ENCODE assay signal across 17 cellular contexts in genomic region chr6:105522626-105523322, GRCh38.
DNase-seq lines count a peak whose midpoint lies in the region; ATAC-seq, FAIRE-seq and TF ChIP-seq lines count a peak whose summit lies in the region.
"Had no signal": no experiment of that assay in that cellular context is flagged by ENCODE, and none has a peak within 500 bp of the region (broad histone marks: within the 10 kb centered on the region; RNA-seq: fewer than 3 reads in every experiment).

No MANE protein-coding gene starts in this region.

- no peak overlapping the region for H3K4me3 Mint-ChIP-seq in activated CD4-positive, alpha-beta T cell treated with anti-CD3 and anti-CD28 coated beads for 36 hours
- H3K4me3 Mint-ChIP-seq in astrocyte (ENCODE audit: unreplicated experiment) = no peak overlapping the region
- H3K4me3 Mint-ChIP-seq: naive thymus-derived CD8-positive, alpha-beta T cell had no signal

- H3K9me3 ChIP-seq in IMR-90 (ENCODE audit: control insufficient read depth, insufficient read depth, low read length) (no peaks in the 10 kb centered on the region), astrocyte (ENCODE audit: insufficient read depth, low read depth, low read length) (no peaks in the 10 kb centered on the region), spleen (peaks cover 0 to 19% (median 0%) of the 10 kb centered on the region in 8 donors)

- no peaks in the 10 kb centered on the region; the same call in 1 of the 2 replicates for H3K9me1 ChIP-seq in IMR-90 (ENCODE audit: insufficient read depth, low read length)

- no peaks in the 10 kb centered on the region; the same call in 1 of the 2 replicates for H3K36me3 ChIP-seq in IMR-90 (ENCODE audit: control insufficient read depth, insufficient read depth, low read length)
- H3K36me3 ChIP-seq in astrocyte (ENCODE audit: insufficient read depth, low read length) = no peaks in the 10 kb centered on the region
- no peaks in the 10 kb centered on the region for H3K36me3 ChIP-seq in spleen

- intact Hi-C loops in activated CD4-positive, alpha-beta T cell treated with anti-CD3 and anti-CD28 coated beads for 36 hours (cut with DNase I, micrococcal nuclease) = no loop called here
- intact Hi-C loops in IMR-90 (cut with micrococcal nuclease) = no loop called here
- intact Hi-C loops in spleen (cut with DNase I; ENCODE audit: low total_unique reads) = no loop called here

- no peaks in the 10 kb centered on the region for H3K36me3 Mint-ChIP-seq in activated CD4-positive, alpha-beta T cell treated with anti-CD3 and anti-CD28 coated beads for 36 hours (ENCODE audit: low read depth)
- peaks cover 3% of the 10 kb centered on the region for H3K36me3 Mint-ChIP-seq in astrocyte (ENCODE audit: low read depth, unreplicated experiment)
- H3K36me3 Mint-ChIP-seq: naive thymus-derived CD8-positive, alpha-beta T cell had no signal

- H2BK20ac ChIP-seq in IMR-90 (ENCODE audit: low read depth, low read length) = peak overlapping the region; percentile 87

- H2AFZ ChIP-seq in IMR-90 (replicated peaks; ENCODE audit: low read length, poor library complexity) = peak overlapping the region; percentile 65
- H2AFZ ChIP-seq in astrocyte (ENCODE audit: low read depth, low read length) = no peak overlapping the region

- H3K4me3 ChIP-seq in IMR-90 (ENCODE audit: insufficient read depth, low read depth, low read length) (no peak overlapping the region), astrocyte (ENCODE audit: insufficient read depth, low read depth, low read length) (no peak overlapping the region), spleen (no peak overlapping the region)

- no peak for DNase-seq in activated CD4-positive, alpha-beta T cell treated with anti-CD3 and anti-CD28 coated beads for 36 hours
- no peak for DNase-seq in activated CD4-positive, alpha-beta T cell treated with anti-CD3 and anti-CD28 coated beads, Interleukin-2, amount 50 U/mL, for 4 hours
- peak; percentile 58 for DNase-seq in IMR-90
- DNase-seq in astrocyte (ENCODE audit: low read depth) = peak; percentile 23
- peak; percentile 8 for DNase-seq in kidney glomerular epithelial cell (lab: John Stamatoyannopoulos, UW)
- no peak for DNase-seq in spleen
- no peak for DNase-seq in caudate nucleus (lab: John Stamatoyannopoulos, UW)
- DNase-seq in SKM-1 treated with dmso at 0.1 percent for 144 hours (lab: John Stamatoyannopoulos, UW; ENCODE audit: unreplicated experiment) = no peak
- DNase-seq: ACHN; activated naive CD4-positive, alpha-beta T cell treated with anti-CD3 and anti-CD28 coated beads, Interleukin-2, amount 50 U/mL, for 16 hours; GDM1; Kasumi-1; naive thymus-derived CD8-positive, alpha-beta T cell; NCI-H446 treated with DMSO at 0.1 percent for 48 hours; stimulated activated CD4-positive, alpha-beta T cell treated with anti-CD3 and anti-CD28 coated beads, Interleukin-12 subunit alpha, Interleukin-12 subunit beta, amount 100 ng/mL, for 4 hours; stimulated activated naive CD8-positive, alpha-beta T cell treated with anti-CD3 and anti-CD28 coated beads, Interleukin-15, Interleukin-2, amounts not matched to agents 100 U/mL and 50 U/mL, for 24 hours had no signal

- peak overlapping the region; percentile 92 for H2BK120ac ChIP-seq in IMR-90 (ENCODE audit: low read depth, low read length)

- H4K91ac ChIP-seq in IMR-90 (ENCODE audit: insufficient read depth, low read depth, low read length) = peak overlapping the region; percentile 83; the same call in 1 of the 2 replicates

- H2AK5ac ChIP-seq in IMR-90 (ENCODE audit: low read depth, low read length) = peak overlapping the region; percentile 69

- peak overlapping the region; percentile 72; the same call in 1 of the 2 replicates for H3K4ac ChIP-seq in IMR-90 (ENCODE audit: low read depth, low read length)

- peaks cover 2% of the 10 kb centered on the region; the same call in 1 of the 2 replicates for H3K4me1 ChIP-seq in IMR-90 (ENCODE audit: control insufficient read depth, insufficient read depth, low read length)
- no peaks in the 10 kb centered on the region for H3K4me1 ChIP-seq in astrocyte (ENCODE audit: insufficient read depth, low read length)
- H3K4me1 ChIP-seq in spleen = no peaks in the 10 kb centered on the region

- in situ Hi-C loops in IMR-90 (cut with MboI; ENCODE audit: low sequenced_read_pairs) = no loop called here

- H2BK5ac ChIP-seq in IMR-90 (ENCODE audit: low read depth, low read length, poor library complexity, severe bottlenecking) = no peak overlapping the region

- H3K4me1 Mint-ChIP-seq in activated CD4-positive, alpha-beta T cell treated with anti-CD3 and anti-CD28 coated beads for 36 hours = peaks cover 4% of the 10 kb centered on the region
- peaks cover 4% of the 10 kb centered on the region for H3K4me1 Mint-ChIP-seq in astrocyte (ENCODE audit: low read depth, unreplicated experiment)
- H3K4me1 Mint-ChIP-seq: naive thymus-derived CD8-positive, alpha-beta T cell had no signal

- WGBS in IMR-90 (ENCODE audit: extremely low coverage in 2 of 2, insufficient read length in 1 of 2), 2 experiments = no CpG with 5 or more reads among the region's 3 CpGs
- WGBS in spleen, 5 donors = 84 to 90% (median 84%) methylated on average over 3 of the region's 3 CpGs

- POLR2A ChIA-PET in activated CD4-positive, alpha-beta T cell treated with anti-CD3 and anti-CD28 coated beads for 36 hours (lab: Charles Lee) = no interaction called here
- POLR2A ChIA-PET in IMR-90 (lab: Charles Lee; ENCODE audit: unreplicated experiment) = no interaction called here

- peaks cover 6% of the 10 kb centered on the region for H3K27me3 Mint-ChIP-seq in activated CD4-positive, alpha-beta T cell treated with anti-CD3 and anti-CD28 coated beads for 36 hours
- H3K27me3 Mint-ChIP-seq in astrocyte (ENCODE audit: low read depth, unreplicated experiment) = no peaks in the 10 kb centered on the region

- no TSS peak for BruUV-seq in IMR-90 (replicated peaks; lab: Mats Ljungman, UMichigan)

- H3K27ac Mint-ChIP-seq in activated CD4-positive, alpha-beta T cell treated with anti-CD3 and anti-CD28 coated beads for 36 hours = no peak overlapping the region
- H3K27ac Mint-ChIP-seq in astrocyte (ENCODE audit: unreplicated experiment) = no peak overlapping the region
- H3K27ac Mint-ChIP-seq: naive thymus-derived CD8-positive, alpha-beta T cell had no signal

- peak overlapping the region in 1 of 2 experiments; percentile 72; a peak in 2 of 4 replicates for H4K8ac ChIP-seq in IMR-90 (ENCODE audit: low read depth in 2 of 2, low read length in 2 of 2)

- H3K27me3 ChIP-seq in IMR-90 (ENCODE audit: control insufficient read depth, insufficient read depth, low read length) = no peaks in the 10 kb centered on the region
- H3K27me3 ChIP-seq in astrocyte (ENCODE audit: insufficient read depth, low read length) = no peaks in the 10 kb centered on the region
- H3K27me3 ChIP-seq in spleen (replicated peaks in 1 of 7) = no peaks in the 10 kb centered on the region

- H3K23ac ChIP-seq in IMR-90 (ENCODE audit: low read depth, low read length) = peak overlapping the region; percentile 45; the same call in 1 of the 2 replicates

- H4K20me1 ChIP-seq in IMR-90 (ENCODE audit: insufficient read depth, low read length) = no peaks in the 10 kb centered on the region
- no peaks in the 10 kb centered on the region for H4K20me1 ChIP-seq in astrocyte (ENCODE audit: insufficient read depth, low read length)

- no peak overlapping the region for H3K56ac ChIP-seq in IMR-90 (ENCODE audit: extremely low read depth, insufficient read depth, low read length)

- no peak for TF ChIP-seq POLR2A in IMR-90 (IDR thresholded peaks at IDR 0.05; ENCODE audit: low read depth, low read length)
- TF ChIP-seq POLR2A in spleen (IDR thresholded peaks at IDR 0.05) = no peak

- H4K5ac ChIP-seq in IMR-90 (ENCODE audit: low read depth, low read length) = peak overlapping the region; percentile 57; the same call in 1 of the 2 replicates

- H3K18ac ChIP-seq in IMR-90 (ENCODE audit: low read depth, low read length) = peak overlapping the region; percentile 92; the same call in 1 of the 2 replicates

- CTCF ChIA-PET in activated CD4-positive, alpha-beta T cell treated with anti-CD3 and anti-CD28 coated beads for 36 hours (lab: Charles Lee) = no interaction called here
- CTCF ChIA-PET in IMR-90 (lab: Yijun Ruan, JAX) = no interaction called here

- peak overlapping the region; percentile 79 for H3K14ac ChIP-seq in IMR-90 (replicated peaks; ENCODE audit: low read depth, low read length)

- no peaks in the 10 kb centered on the region for H3K79me1 ChIP-seq in IMR-90 (ENCODE audit: low read depth in 1 of 2, low read length in 2 of 2)

- H3K27ac ChIP-seq in IMR-90 (ENCODE audit: insufficient read depth, low read length) (no peak overlapping the region), astrocyte (ENCODE audit: low read depth, low read length) (no peak overlapping the region), spleen (no peak overlapping the region), caudate nucleus (ENCODE audit: low read depth, low read length) (no peak overlapping the region)
- H3K27ac ChIP-seq: HL-60 had no signal

- H3K9me3 Mint-ChIP-seq in activated CD4-positive, alpha-beta T cell treated with anti-CD3 and anti-CD28 coated beads for 36 hours (ENCODE audit: low read depth) = peaks cover 2% of the 10 kb centered on the region
- no peaks in the 10 kb centered on the region for H3K9me3 Mint-ChIP-seq in astrocyte (ENCODE audit: unreplicated experiment)

- dilution Hi-C loops in IMR-90 (cut with HindIII; ENCODE audit: low sequenced_read_pairs, unreplicated experiment) = no loop called here

- H3K9ac ChIP-seq in IMR-90 (ENCODE audit: low read depth, low read length) = no peak overlapping the region
- no peak overlapping the region for H3K9ac ChIP-seq in astrocyte (ENCODE audit: low read length)

- no peak for TF ChIP-seq CTCF in IMR-90 (conservative IDR thresholded peaks at IDR 0.05; ENCODE audit: low read depth, low read length)
- no peak for TF ChIP-seq CTCF in astrocyte (IDR thresholded peaks at IDR 0.05; ENCODE audit: insufficient read depth, low read depth, low read length)
- no peak for TF ChIP-seq CTCF in spleen (IDR thresholded peaks at IDR 0.05 in 8 of 11, conservative IDR thresholded peaks at IDR 0.05 in 3 of 11)

- no peak overlapping the region for H2AK9ac ChIP-seq in IMR-90 (replicated peaks; ENCODE audit: low read depth, low read length, poor library complexity)

- no peaks in the 10 kb centered on the region for H3K79me2 ChIP-seq in astrocyte (ENCODE audit: insufficient read depth, low read length)

- FAIRE-seq in astrocyte (lab: Jason Lieb, UNC) = no peak

- TF ChIP-seq RAD21 in IMR-90 (IDR thresholded peaks at IDR 0.05; ENCODE audit: low read length) = no peak

- peak overlapping the region; percentile 94; the same call in 2 of the 3 replicates for H2BK15ac ChIP-seq in IMR-90 (ENCODE audit: low read depth, low read length)

- ATAC-seq in activated CD4-positive, alpha-beta T cell treated with anti-CD3 and anti-CD28 coated beads for 36 hours = peak; percentile 74
- ATAC-seq in IMR-90 (ENCODE audit: low read depth) = no peak
- ATAC-seq: naive thymus-derived CD8-positive, alpha-beta T cell; stimulated activated naive CD8-positive, alpha-beta T cell treated with anti-CD3 and anti-CD28 coated beads, Interleukin-15, Interleukin-2, amounts not matched to agents 100 U/mL and 50 U/mL, for 24 hours had no signal

- H3K4me2 ChIP-seq in IMR-90 (ENCODE audit: low read depth, low read length) (no peak overlapping the region), astrocyte (ENCODE audit: low read length) (no peak overlapping the region)

Comparison
In these comparisons a context has a peak if more than half of its experiments do, and no peak if none do; other contexts are left out.
1. DNase-seq: peak in IMR-90 (single experiment), astrocyte (single experiment) and kidney glomerular epithelial cell (single experiment); none in activated CD4-positive, alpha-beta T cell treated with anti-CD3 and anti-CD28 coated beads for 36 hours (single experiment), activated CD4-positive, alpha-beta T cell treated with anti-CD3 and anti-CD28 coated beads, Interleukin-2, amount 50 U/mL, for 4 hours (0 of 2), spleen (single experiment), caudate nucleus (0 of 61) and SKM-1 treated with dmso at 0.1 percent for 144 hours (single experiment).